ENCODE assay signal across 29 cellular contexts in the genomic region with DNA sequence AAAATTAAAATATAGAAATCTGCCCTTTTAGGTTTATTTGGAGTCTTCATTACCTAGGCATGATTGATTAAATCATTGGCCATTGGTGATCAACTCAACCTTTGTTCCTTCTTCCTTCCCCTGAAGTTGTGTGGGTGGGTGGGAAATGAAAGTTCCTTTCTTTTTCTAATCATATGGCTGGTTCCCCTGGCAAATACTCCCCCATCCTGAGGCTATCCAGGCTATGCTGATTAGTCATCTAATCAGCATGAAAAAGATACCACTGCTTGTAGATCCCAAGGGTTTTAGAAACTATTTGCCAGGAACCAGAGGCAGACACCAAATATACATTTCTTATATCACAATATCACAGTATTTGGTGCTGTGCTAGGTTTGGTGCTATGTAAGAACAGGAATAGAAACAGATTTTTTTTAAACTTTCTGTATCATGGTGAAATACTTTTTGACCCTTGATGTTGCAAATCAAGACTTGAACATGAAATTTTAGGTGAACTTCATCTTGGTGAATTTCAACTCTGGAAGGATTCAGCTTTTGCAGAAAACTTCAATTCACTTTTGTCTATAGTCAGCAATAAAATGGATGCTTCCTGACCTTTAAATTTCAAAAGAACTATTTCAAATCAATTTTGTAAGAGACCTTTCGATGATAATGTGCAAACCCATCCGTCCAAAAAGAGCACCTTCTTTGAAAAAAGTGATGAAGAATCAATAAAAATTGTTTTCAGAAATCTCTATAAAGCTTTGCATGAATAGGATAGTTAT.
DNase-seq lines count a peak whose midpoint lies in the region; ATAC-seq and TF ChIP-seq lines count a peak whose summit lies in the region.
"Had no signal": no experiment of that assay in that cellular context is flagged by ENCODE, and none has a peak within 500 bp of the region (broad histone marks: within the 10 kb centered on the region; RNA-seq: fewer than 3 reads in every experiment).

No MANE protein-coding gene starts in this region.

- no peaks in the 10 kb centered on the region; the same call in 2 of the 3 replicates for H3K36me3 Mint-ChIP-seq in GM23338 (ENCODE audit: low read depth)
- H3K36me3 Mint-ChIP-seq: activated naive CD4-positive, alpha-beta T cell treated with anti-CD3 and anti-CD28 coated beads, Interleukin-2, amount 50 U/mL, for 24 hours; CD8-positive, alpha-beta T cell; naive B cell had no signal

- no peak for TF ChIP-seq CTCF in GM23338 (conservative IDR thresholded peaks at IDR 0.05; ENCODE audit: low read depth in 2 of 2)
- TF ChIP-seq CTCF in foreskin keratinocyte (conservative IDR thresholded peaks at IDR 0.05), result no peak
- no peak for TF ChIP-seq CTCF in retinal pigment epithelial cell (conservative IDR thresholded peaks at IDR 0.05; ENCODE audit: low read depth, low read length)

- H3K4me1 Mint-ChIP-seq in GM23338, result peaks cover 54% of the 10 kb centered on the region; the same call in 2 of the 3 replicates
- H3K4me1 Mint-ChIP-seq: activated naive CD4-positive, alpha-beta T cell treated with anti-CD3 and anti-CD28 coated beads, Interleukin-2, amount 50 U/mL, for 24 hours had no signal

- H3K9me2 ChIP-seq in GM23338 (ENCODE audit: insufficient read depth), result 0 out of 2 replicates have a peak, but pooled peaks cover 5% of the 10 kb centered on the region

- H4K20me1 ChIP-seq in GM23338 (replicated peaks; ENCODE audit: insufficient read depth), result no peaks in the 10 kb centered on the region

- peak; percentile 99 for ATAC-seq in GM23338
- peak; percentile 58 for ATAC-seq in foreskin keratinocyte
- no peak for ATAC-seq in GM21786 (IDR thresholded peaks at IDR 0.05; ENCODE audit: unreplicated experiment)
- ATAC-seq: CD8-positive, alpha-beta T cell; left cardiac atrium; stimulated activated naive CD8-positive, alpha-beta T cell treated with anti-CD3 and anti-CD28 coated beads, Interleukin-15, Interleukin-2, amounts not matched to agents 100 U/mL and 50 U/mL, for 24 hours had no signal

- H3K27me3 Mint-ChIP-seq in GM23338 (ENCODE audit: insufficient read depth, low read depth, poor library complexity), result no peaks in the 10 kb centered on the region
- H3K27me3 Mint-ChIP-seq: activated naive CD4-positive, alpha-beta T cell treated with anti-CD3 and anti-CD28 coated beads, Interleukin-2, amount 50 U/mL, for 24 hours; naive B cell had no signal

- peak overlapping the region; percentile 50 for H3K27ac ChIP-seq in GM23338 (ENCODE audit: low read depth)
- no peak overlapping the region for H3K27ac ChIP-seq in foreskin keratinocyte
- H3K27ac ChIP-seq: ascending aorta, GM23248, VCaP had no signal

- H3K4me1 ChIP-seq in GM23338 (ENCODE audit: insufficient read depth) (peaks cover 37% of the 10 kb centered on the region), foreskin keratinocyte (peaks cover 3% of the 10 kb centered on the region)
- H3K4me1 ChIP-seq: ascending aorta had no signal

- H3K79me2 ChIP-seq in GM23338 (replicated peaks; ENCODE audit: insufficient read depth), result no peaks in the 10 kb centered on the region

- peak overlapping the region; percentile 72 for H3K27ac Mint-ChIP-seq in GM23338
- H3K27ac Mint-ChIP-seq: activated naive CD4-positive, alpha-beta T cell treated with anti-CD3 and anti-CD28 coated beads, Interleukin-2, amount 50 U/mL, for 24 hours; activated T-helper 1 cell treated with anti-CD3 and anti-CD28 coated beads, Interleukin-12 subunit alpha, Interleukin-12 subunit beta, Interleukin-2, Interleukin-4 antibody, amounts not matched to agents 30 ng/mL and 10 ng/mL and 1 ng/mL, durations not matched to agents 14 hours and 24 hours and 36 hours; CD8-positive, alpha-beta T cell; T-helper 1 cell treated with Interleukin-12 subunit alpha and Interleukin-12 subunit beta and Interleukin-4 antibody, amounts not matched to agents 30 μg/mL and 1 μg/mL, for 36 hours had no signal

- peak overlapping the region; percentile 4 for H3K4me2 ChIP-seq in GM23338

- no peak overlapping the region for H3K4me3 ChIP-seq in GM23338
- H3K4me3 ChIP-seq in retinal pigment epithelial cell (ENCODE audit: low read length), result no peak overlapping the region
- H3K4me3 ChIP-seq: ascending aorta, GM23248 had no signal

- no peaks in the 10 kb centered on the region for H3K27me3 ChIP-seq in GM23338 (ENCODE audit: insufficient read depth)
- H3K27me3 ChIP-seq in foreskin keratinocyte, result no peaks in the 10 kb centered on the region
- H3K27me3 ChIP-seq: ascending aorta had no signal

- H3K36me3 ChIP-seq in GM23338 (ENCODE audit: insufficient read depth), result no peaks in the 10 kb centered on the region
- H3K36me3 ChIP-seq: ascending aorta had no signal

- H3F3A ChIP-seq in GM23338 (replicated peaks; ENCODE audit: low read depth), result no peaks in the 10 kb centered on the region

- H2AFZ ChIP-seq in GM23338, result no peak overlapping the region
- H2AFZ ChIP-seq: GM23248 had no signal

- DNase-seq in GM23338 (ENCODE audit: low spot score) (peak; percentile 71), NCI-H226 (peak; percentile 38), foreskin keratinocyte (no peak), retinal pigment epithelial cell (ENCODE audit: low read depth) (peak; percentile 5), islet precursor cell (no peak), NCI-H187 treated with DMSO at 0.1 percent for 48 hours (lab: John Stamatoyannopoulos, UW) (no peak)
- DNase-seq: activated CD4-positive, alpha-beta T cell treated with anti-CD3 and anti-CD28 coated beads, Interleukin-2, amount 50 U/mL, for 1 hour; CD8-positive, alpha-beta T cell; cerebellar nuclear complex; DND-41; foreskin fibroblast; GM23248; Kasumi-1; left cardiac atrium; mesenchymal stem cell; naive B cell; NCI-H1092; NCI-H1930; retina; SIG-M5; stimulated activated CD4-positive, alpha-beta T cell treated with anti-CD3 and anti-CD28 coated beads, Interleukin-12 subunit alpha, Interleukin-12 subunit beta, amount 100 ng/mL, for 4 hours; stimulated activated CD4-positive, alpha-beta T cell treated with anti-CD3 and anti-CD28 coated beads, Interleukin-4, amount 100 ng/mL, for 4 hours; stimulated activated naive CD8-positive, alpha-beta T cell treated with anti-CD3 and anti-CD28 coated beads, Interleukin-15, Interleukin-2, amounts not matched to agents 100 U/mL and 50 U/mL, for 24 hours had no signal

- H3K9me3 Mint-ChIP-seq in GM23338, result no peaks in the 10 kb centered on the region
- H3K9me3 Mint-ChIP-seq: activated naive CD4-positive, alpha-beta T cell treated with anti-CD3 and anti-CD28 coated beads, Interleukin-2, amount 50 U/mL, for 24 hours; activated T-helper 1 cell treated with anti-CD3 and anti-CD28 coated beads, Interleukin-12 subunit alpha, Interleukin-12 subunit beta, Interleukin-2, Interleukin-4 antibody, amounts not matched to agents 30 ng/mL and 10 ng/mL and 1 ng/mL, durations not matched to agents 14 hours and 24 hours and 36 hours; CD8-positive, alpha-beta T cell; T-helper 1 cell treated with Interleukin-12 subunit alpha and Interleukin-12 subunit beta and Interleukin-4 antibody, amounts not matched to agents 30 μg/mL and 1 μg/mL, for 36 hours had no signal

- H3K4me3 Mint-ChIP-seq in GM23338, result peak overlapping the region; percentile 34; the same call in 2 of the 3 replicates
- H3K4me3 Mint-ChIP-seq: activated naive CD4-positive, alpha-beta T cell treated with anti-CD3 and anti-CD28 coated beads, Interleukin-2, amount 50 U/mL, for 24 hours; activated T-helper 1 cell treated with anti-CD3 and anti-CD28 coated beads, Interleukin-12 subunit alpha, Interleukin-12 subunit beta, Interleukin-2, Interleukin-4 antibody, amounts not matched to agents 30 ng/mL and 10 ng/mL and 1 ng/mL, durations not matched to agents 14 hours and 24 hours and 36 hours; CD8-positive, alpha-beta T cell; naive B cell; T-helper 1 cell treated with Interleukin-12 subunit alpha and Interleukin-12 subunit beta and Interleukin-4 antibody, amounts not matched to agents 30 μg/mL and 1 μg/mL, for 36 hours had no signal

Comparison
In these comparisons a context has a peak if more than half of its experiments do, and no peak if none do; other contexts are left out.
1. DNase-seq: peak in GM23338 (single experiment), NCI-H226 (single experiment) and retinal pigment epithelial cell (single experiment); none in foreskin keratinocyte (0 of 2), islet precursor cell (single experiment) and NCI-H187 treated with DMSO at 0.1 percent for 48 hours (single experiment).